In the genomic region with DNA sequence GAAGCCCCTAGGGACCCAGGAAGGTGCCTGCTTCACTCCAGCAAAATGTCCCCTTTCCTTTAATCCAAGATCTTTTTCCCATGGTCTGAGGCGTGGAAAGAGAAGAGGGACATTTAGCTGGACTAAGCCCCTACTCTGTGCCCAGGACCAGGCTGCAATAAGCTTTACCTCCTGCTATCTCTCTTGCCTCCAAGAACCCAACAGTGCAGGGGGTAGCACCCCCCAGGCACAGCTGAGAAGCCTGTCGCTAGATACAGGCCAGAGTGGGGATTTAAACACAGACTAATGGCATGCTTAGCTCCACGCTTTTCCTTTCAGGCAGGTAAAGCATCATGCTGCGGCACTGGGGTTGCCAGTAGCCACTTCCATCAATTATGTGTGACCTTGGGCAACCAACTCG, we compare ENCODE assay signal across 18 cellular contexts. TPM values are rescaled to one million over a fixed set of nuclear protein-coding genes. Genes with fewer than 3 reads are reported as not detected.
DNase-seq lines count a peak whose midpoint lies in the region; ATAC-seq and TF ChIP-seq lines count a peak whose summit lies in the region.
"Had no signal": no experiment of that assay in that cellular context is flagged by ENCODE, and none has a peak within 500 bp of the region (broad histone marks: within the 10 kb centered on the region; RNA-seq: fewer than 3 reads in every experiment).

No MANE protein-coding gene starts in this region.

- H3K4me3 Mint-ChIP-seq in H9: no peak overlapping the region
- H3K4me3 Mint-ChIP-seq in activated T-helper 1 cell treated with anti-CD3 and anti-CD28 coated beads, Interleukin-12 subunit alpha, Interleukin-12 subunit beta, Interleukin-2, Interleukin-4 antibody, amounts not matched to agents 30 ng/mL and 10 ng/mL and 1 ng/mL, durations not matched to agents 14 hours and 24 hours and 36 hours: no peak overlapping the region
- H3K4me3 Mint-ChIP-seq: CD8-positive, alpha-beta T cell; IgD-negative memory B cell had no signal

- H3K36me3 ChIP-seq in BLaER1: no peaks in the 10 kb centered on the region

- no peak overlapping the region for H2BK15ac ChIP-seq in H9 (ENCODE audit: low read depth, low read length)

- intact Hi-C loops in activated T-helper 1 cell treated with anti-CD3 and anti-CD28 coated beads, Interleukin-12 subunit alpha, Interleukin-12 subunit beta, Interleukin-2, Interleukin-4 antibody, amounts not matched to agents 30 ng/mL and 10 ng/mL and 1 ng/mL, durations not matched to agents 14 hours and 24 hours and 36 hours (cut with micrococcal nuclease): loop anchor here (10.0 kb wide), 1 partner anchor 1497 kb away; a partner anchor contains a TSS
- intact Hi-C loops in left ventricle myocardium superior (cut with micrococcal nuclease): no loop called here

- H2AK5ac ChIP-seq in H9 (ENCODE audit: insufficient read length, low read length): no peak overlapping the region

- no peaks in the 10 kb centered on the region for H3K9me3 ChIP-seq in BLaER1
- no peaks in the 10 kb centered on the region for H3K9me3 ChIP-seq in H9 (ENCODE audit: control insufficient read depth, low read depth, low read length)
- H3K9me3 ChIP-seq: SK-N-SH had no signal

- H3K9me3 Mint-ChIP-seq in H9: no peaks in the 10 kb centered on the region
- no peaks in the 10 kb centered on the region for H3K9me3 Mint-ChIP-seq in activated T-helper 1 cell treated with anti-CD3 and anti-CD28 coated beads, Interleukin-12 subunit alpha, Interleukin-12 subunit beta, Interleukin-2, Interleukin-4 antibody, amounts not matched to agents 30 ng/mL and 10 ng/mL and 1 ng/mL, durations not matched to agents 14 hours and 24 hours and 36 hours
- H3K9me3 Mint-ChIP-seq: CD8-positive, alpha-beta T cell; IgD-negative memory B cell had no signal

- H3K18ac ChIP-seq in H9 (ENCODE audit: insufficient read length, low read depth, low read length): no peak overlapping the region

- H4K91ac ChIP-seq in H9 (ENCODE audit: insufficient read length, low read depth, low read length): no peak overlapping the region

- TF ChIP-seq CTCF in H9 (conservative IDR thresholded peaks at IDR 0.05): no peak

- no peaks in the 10 kb centered on the region for H4K20me1 ChIP-seq in BLaER1
- H4K20me1 ChIP-seq in H9 (ENCODE audit: control insufficient read depth, insufficient read depth, insufficient read length): no peaks in the 10 kb centered on the region

- peak overlapping the region; percentile 66 for H3K27ac ChIP-seq in BLaER1
- no peak overlapping the region for H3K27ac ChIP-seq in H9 (ENCODE audit: insufficient read length, low read depth, low read length)

- no peak overlapping the region for H3K4me3 ChIP-seq in BLaER1

- H3K4me1 Mint-ChIP-seq in H9: peaks cover 9 to 11% of the 10 kb centered on the region in 2 experiments; a peak in 3 of 4 replicates
- H3K4me1 Mint-ChIP-seq in activated T-helper 1 cell treated with anti-CD3 and anti-CD28 coated beads, Interleukin-12 subunit alpha, Interleukin-12 subunit beta, Interleukin-2, Interleukin-4 antibody, amounts not matched to agents 30 ng/mL and 10 ng/mL and 1 ng/mL, durations not matched to agents 14 hours and 24 hours and 36 hours (ENCODE audit: low read depth): peaks cover 79% of the 10 kb centered on the region

- H3K9ac ChIP-seq in BLaER1 (peak overlapping the region; percentile 17; the same call in 1 of the 2 replicates), H9 (ENCODE audit: extremely low read depth, insufficient read length, low read length) (no peak overlapping the region)
- H3K9ac ChIP-seq: SK-N-SH had no signal

- H2BK120ac ChIP-seq in H9 (ENCODE audit: low read depth, low read length, poor library complexity, severe bottlenecking): no peak overlapping the region

- H3K23me2 ChIP-seq in H9 (ENCODE audit: insufficient read length, low read depth, low read length, poor library complexity, severe bottlenecking): no peaks in the 10 kb centered on the region

- no peak overlapping the region for H3K23ac ChIP-seq in H9 (ENCODE audit: insufficient read length, low read depth, low read length)

- H3K27me3 ChIP-seq in BLaER1 (no peaks in the 10 kb centered on the region), H9 (ENCODE audit: insufficient read depth, low read length) (no peaks in the 10 kb centered on the region)

- H3K4me2 ChIP-seq in BLaER1: peak overlapping the region; percentile 83
- H3K4me2 ChIP-seq in H9 (ENCODE audit: insufficient read depth, insufficient read length, low read length): no peak overlapping the region
- H3K4me2 ChIP-seq: SK-N-SH had no signal

- no peak overlapping the region for H2BK12ac ChIP-seq in H9 (ENCODE audit: insufficient read length, low read depth, low read length)

- H3K27me3 Mint-ChIP-seq in H9 (ENCODE audit: low read depth): peaks cover 17% of the 10 kb centered on the region
- H3K27me3 Mint-ChIP-seq in activated T-helper 1 cell treated with anti-CD3 and anti-CD28 coated beads, Interleukin-12 subunit alpha, Interleukin-12 subunit beta, Interleukin-2, Interleukin-4 antibody, amounts not matched to agents 30 ng/mL and 10 ng/mL and 1 ng/mL, durations not matched to agents 14 hours and 24 hours and 36 hours (ENCODE audit: insufficient read depth): peaks cover 13% of the 10 kb centered on the region

- H3K27ac Mint-ChIP-seq in H9: no peak overlapping the region
- peak overlapping the region; percentile 92 for H3K27ac Mint-ChIP-seq in activated T-helper 1 cell treated with anti-CD3 and anti-CD28 coated beads, Interleukin-12 subunit alpha, Interleukin-12 subunit beta, Interleukin-2, Interleukin-4 antibody, amounts not matched to agents 30 ng/mL and 10 ng/mL and 1 ng/mL, durations not matched to agents 14 hours and 24 hours and 36 hours
- H3K27ac Mint-ChIP-seq: CD8-positive, alpha-beta T cell; IgD-negative memory B cell had no signal

- H3K56ac ChIP-seq in H9 (ENCODE audit: insufficient read length, low read depth, low read length): no peak overlapping the region

- WGBS in H9 (ENCODE audit: extremely low coverage, insufficient read length, low lambda C conversion rate): no CpG with 5 or more reads among the region's 5 CpGs

- no peak overlapping the region for H3K4ac ChIP-seq in H9 (ENCODE audit: low read depth, low read length)

- no peak overlapping the region for H3K14ac ChIP-seq in H9 (ENCODE audit: insufficient read depth, low read length)

- no peak overlapping the region for H2BK20ac ChIP-seq in H9 (ENCODE audit: low read depth, low read length, poor library complexity, severe bottlenecking)

- H3K4me1 ChIP-seq in BLaER1: peaks cover 93% of the 10 kb centered on the region
- H3K4me1 ChIP-seq in H9 (ENCODE audit: insufficient read depth, low read length): no peaks in the 10 kb centered on the region

- no peak overlapping the region for H2BK5ac ChIP-seq in H9 (ENCODE audit: insufficient read length, low read length)

- no peaks in the 10 kb centered on the region for H3K79me2 ChIP-seq in H9 (ENCODE audit: insufficient read depth, low read length)

- H3T11ph ChIP-seq in H9 (ENCODE audit: low read length): no peak overlapping the region

- H4K5ac ChIP-seq in H9 (ENCODE audit: insufficient read length, low read depth, low read length): no peak overlapping the region

- peak; percentile 8 for TF ChIP-seq POLR2A in erythroblast (IDR thresholded peaks at IDR 0.05; ENCODE audit: low read length)

- ATAC-seq in left ventricle myocardium superior: no peak
- ATAC-seq in HG02610 (IDR thresholded peaks at IDR 0.05; ENCODE audit: unreplicated experiment): no peak
- ATAC-seq: CD8-positive, alpha-beta T cell; Right ventricle myocardium inferior had no signal

- no peak overlapping the region for H2AFZ ChIP-seq in H9 (ENCODE audit: low read length)

- H3K36me3 Mint-ChIP-seq in H9 (ENCODE audit: insufficient read depth in 1 of 3, low read depth in 3 of 3): no peaks in the 10 kb centered on the region
- no peaks in the 10 kb centered on the region for H3K36me3 Mint-ChIP-seq in activated T-helper 1 cell treated with anti-CD3 and anti-CD28 coated beads, Interleukin-12 subunit alpha, Interleukin-12 subunit beta, Interleukin-2, Interleukin-4 antibody, amounts not matched to agents 30 ng/mL and 10 ng/mL and 1 ng/mL, durations not matched to agents 14 hours and 24 hours and 36 hours (ENCODE audit: low read depth)
- H3K36me3 Mint-ChIP-seq: CD8-positive, alpha-beta T cell; IgD-negative memory B cell had no signal

- DNase-seq in H9 (peak; percentile 22), erythroblast (lab: John Stamatoyannopoulos, UW) (no peak), NCI-H510A (lab: John Stamatoyannopoulos, UW) (no peak), left ventricle myocardium superior (no peak)
- DNase-seq in activated T-helper 1 cell treated with anti-CD3 and anti-CD28 coated beads, Interleukin-12 subunit alpha, Interleukin-12 subunit beta, Interleukin-2, Interleukin-4 antibody, amounts not matched to agents 30 ng/mL and 10 ng/mL and 1 ng/mL, durations not matched to agents 14 hours and 24 hours and 36 hours (ENCODE audit: low spot score): no peak
- DNase-seq in activated effector memory CD4-positive, alpha-beta T cell treated with Interleukin-2 at 50 U/mL for 16 hours: no peak
- DNase-seq: CD8-positive, alpha-beta T cell; DMS79 treated with DMSO at 0.1 percent for 48 hours; GOT3; NCI-H1048; NCI-H146; NCI-H226; SK-N-SH had no signal

- no peaks in the 10 kb centered on the region for H3K79me1 ChIP-seq in H9 (ENCODE audit: insufficient read depth, low read depth, low read length, poor library complexity, severe bottlenecking)

- H4K8ac ChIP-seq in H9 (replicated peaks; ENCODE audit: insufficient read length, low read depth, low read length): no peak overlapping the region

RNA-seq across cellular contexts. Expression of a gene that starts 24.5 kb away (rescaled TPM):
- not detected in 2 replicates for total RNA-seq in H9 (2021)
- 264 and 266 TPM in 2 replicates for total RNA-seq in activated T-helper 1 cell treated with anti-CD3 and anti-CD28 coated beads, Interleukin-12 subunit alpha, Interleukin-12 subunit beta, Interleukin-2, Interleukin-4 antibody, amounts not matched to agents 30 ng/mL and 10 ng/mL and 1 ng/mL, durations not matched to agents 14 hours and 24 hours and 36 hours
- total RNA-seq in left ventricle myocardium superior: not detected
- total RNA-seq: CD8-positive, alpha-beta T cell; HT-29; Right ventricle myocardium inferior had no signal

RNA-seq across cellular contexts. Expression of a gene that starts 31.3 kb away (rescaled TPM):
- total RNA-seq in H9 (2021) (not detected in 2 replicates), left ventricle myocardium superior (0.82 TPM)
- total RNA-seq in activated T-helper 1 cell treated with anti-CD3 and anti-CD28 coated beads, Interleukin-12 subunit alpha, Interleukin-12 subunit beta, Interleukin-2, Interleukin-4 antibody, amounts not matched to agents 30 ng/mL and 10 ng/mL and 1 ng/mL, durations not matched to agents 14 hours and 24 hours and 36 hours: not detected in 2 replicates
- total RNA-seq: CD8-positive, alpha-beta T cell; HT-29 had no signal

Comparison
In these comparisons a context has a peak if more than half of its experiments do, and no peak if none do; other contexts are left out.
1. RNA of a gene that starts 24.5 kb away (total RNA-seq): 264 to 266 TPM in activated T-helper 1 cell treated with anti-CD3 and anti-CD28 coated beads, Interleukin-12 subunit alpha, Interleukin-12 subunit beta, Interleukin-2, Interleukin-4 antibody, amounts not matched to agents 30 ng/mL and 10 ng/mL and 1 ng/mL, durations not matched to agents 14 hours and 24 hours and 36 hours; not detected in H9 and not detected in left ventricle myocardium superior (single experiment); every median in the first group is over 100 times any median in the second.